ENCODE assay signal across 2 cellular contexts in genomic region chr3:40719660-40720287, GRCh38.
TF ChIP-seq lines count a peak whose summit lies in the region.

No MANE protein-coding gene starts in this region.

TF ChIP-seq in K562, 482 proteins besides CTCF, POLR2A, EP300 and RAD21 (continued from another document and continues in another):
- TF ChIP-seq, protein P1, sequence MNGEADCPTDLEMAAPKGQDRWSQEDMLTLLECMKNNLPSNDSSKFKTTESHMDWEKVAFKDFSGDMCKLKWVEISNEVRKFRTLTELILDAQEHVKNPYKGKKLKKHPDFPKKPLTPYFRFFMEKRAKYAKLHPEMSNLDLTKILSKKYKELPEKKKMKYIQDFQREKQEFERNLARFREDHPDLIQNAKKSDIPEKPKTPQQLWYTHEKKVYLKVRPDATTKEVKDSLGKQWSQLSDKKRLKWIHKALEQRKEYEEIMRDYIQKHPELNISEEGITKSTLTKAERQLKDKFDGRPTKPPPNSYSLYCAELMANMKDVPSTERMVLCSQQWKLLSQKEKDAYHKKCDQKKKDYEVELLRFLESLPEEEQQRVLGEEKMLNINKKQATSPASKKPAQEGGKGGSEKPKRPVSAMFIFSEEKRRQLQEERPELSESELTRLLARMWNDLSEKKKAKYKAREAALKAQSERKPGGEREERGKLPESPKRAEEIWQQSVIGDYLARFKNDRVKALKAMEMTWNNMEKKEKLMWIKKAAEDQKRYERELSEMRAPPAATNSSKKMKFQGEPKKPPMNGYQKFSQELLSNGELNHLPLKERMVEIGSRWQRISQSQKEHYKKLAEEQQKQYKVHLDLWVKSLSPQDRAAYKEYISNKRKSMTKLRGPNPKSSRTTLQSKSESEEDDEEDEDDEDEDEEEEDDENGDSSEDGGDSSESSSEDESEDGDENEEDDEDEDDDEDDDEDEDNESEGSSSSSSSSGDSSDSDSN (IDR thresholded peaks at IDR 0.05; ENCODE audit: borderline replicate concordance in 1 of 2, low read depth in 2 of 2, low read length in 2 of 2), result no peak
- no peak for TF ChIP-seq HDAC8 (tag; IDR thresholded peaks at IDR 0.05)
- no peak for TF ChIP-seq CXXC5 (CRISPR knock-in tag; IDR thresholded peaks at IDR 0.05)
- TF ChIP-seq ZNF655 (CRISPR knock-in tag; IDR thresholded peaks at IDR 0.05), result no peak
- no peak for TF ChIP-seq FOXK1 (CRISPR knock-in tag; IDR thresholded peaks at IDR 0.05; ENCODE audit: borderline replicate concordance)
- TF ChIP-seq, protein P2, sequence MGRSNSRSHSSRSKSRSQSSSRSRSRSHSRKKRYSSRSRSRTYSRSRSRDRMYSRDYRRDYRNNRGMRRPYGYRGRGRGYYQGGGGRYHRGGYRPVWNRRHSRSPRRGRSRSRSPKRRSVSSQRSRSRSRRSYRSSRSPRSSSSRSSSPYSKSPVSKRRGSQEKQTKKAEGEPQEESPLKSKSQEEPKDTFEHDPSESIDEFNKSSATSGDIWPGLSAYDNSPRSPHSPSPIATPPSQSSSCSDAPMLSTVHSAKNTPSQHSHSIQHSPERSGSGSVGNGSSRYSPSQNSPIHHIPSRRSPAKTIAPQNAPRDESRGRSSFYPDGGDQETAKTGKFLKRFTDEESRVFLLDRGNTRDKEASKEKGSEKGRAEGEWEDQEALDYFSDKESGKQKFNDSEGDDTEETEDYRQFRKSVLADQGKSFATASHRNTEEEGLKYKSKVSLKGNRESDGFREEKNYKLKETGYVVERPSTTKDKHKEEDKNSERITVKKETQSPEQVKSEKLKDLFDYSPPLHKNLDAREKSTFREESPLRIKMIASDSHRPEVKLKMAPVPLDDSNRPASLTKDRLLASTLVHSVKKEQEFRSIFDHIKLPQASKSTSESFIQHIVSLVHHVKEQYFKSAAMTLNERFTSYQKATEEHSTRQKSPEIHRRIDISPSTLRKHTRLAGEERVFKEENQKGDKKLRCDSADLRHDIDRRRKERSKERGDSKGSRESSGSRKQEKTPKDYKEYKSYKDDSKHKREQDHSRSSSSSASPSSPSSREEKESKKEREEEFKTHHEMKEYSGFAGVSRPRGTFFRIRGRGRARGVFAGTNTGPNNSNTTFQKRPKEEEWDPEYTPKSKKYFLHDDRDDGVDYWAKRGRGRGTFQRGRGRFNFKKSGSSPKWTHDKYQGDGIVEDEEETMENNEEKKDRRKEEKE (IDR thresholded peaks at IDR 0.05; ENCODE audit: borderline replicate concordance in 1 of 2, control insufficient read depth in 1 of 2, low read depth in 2 of 2, low read length in 1 of 2), result no peak
- 0 out of 2 replicates have a peak, but pooled peaks have one; percentile 11 for TF ChIP-seq ZEB2 (IDR thresholded peaks at IDR 0.05)
- no peak for TF ChIP-seq ILF3 (IDR thresholded peaks at IDR 0.05; ENCODE audit: borderline replicate concordance)
- TF ChIP-seq MCM7 (IDR thresholded peaks at IDR 0.05), result no peak
- no peak for TF ChIP-seq CLOCK (CRISPR knock-in tag; IDR thresholded peaks at IDR 0.05; ENCODE audit: borderline replicate concordance)
- no peak for TF ChIP-seq ZNF146 (CRISPR knock-in tag; IDR thresholded peaks at IDR 0.05; ENCODE audit: unreplicated experiment)
- TF ChIP-seq TAL1 (IDR thresholded peaks at IDR 0.05), result no peak
- TF ChIP-seq, protein P3, sequence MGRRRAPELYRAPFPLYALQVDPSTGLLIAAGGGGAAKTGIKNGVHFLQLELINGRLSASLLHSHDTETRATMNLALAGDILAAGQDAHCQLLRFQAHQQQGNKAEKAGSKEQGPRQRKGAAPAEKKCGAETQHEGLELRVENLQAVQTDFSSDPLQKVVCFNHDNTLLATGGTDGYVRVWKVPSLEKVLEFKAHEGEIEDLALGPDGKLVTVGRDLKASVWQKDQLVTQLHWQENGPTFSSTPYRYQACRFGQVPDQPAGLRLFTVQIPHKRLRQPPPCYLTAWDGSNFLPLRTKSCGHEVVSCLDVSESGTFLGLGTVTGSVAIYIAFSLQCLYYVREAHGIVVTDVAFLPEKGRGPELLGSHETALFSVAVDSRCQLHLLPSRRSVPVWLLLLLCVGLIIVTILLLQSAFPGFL (CRISPR knock-in tag; IDR thresholded peaks at IDR 0.05), result no peak
- TF ChIP-seq HLTF (IDR thresholded peaks at IDR 0.05), result no peak
- TF ChIP-seq ZNF253 (CRISPR knock-in tag; conservative IDR thresholded peaks at IDR 0.05), result no peak
- TF ChIP-seq ZNF354B (CRISPR knock-in tag; IDR thresholded peaks at IDR 0.05), result 0 out of 2 replicates have a peak, but pooled peaks have one; percentile 15

TF ChIP-seq in liver, 16 proteins besides CTCF, POLR2A, EP300 and RAD21 (continued from another document):
- TF ChIP-seq, protein P4, sequence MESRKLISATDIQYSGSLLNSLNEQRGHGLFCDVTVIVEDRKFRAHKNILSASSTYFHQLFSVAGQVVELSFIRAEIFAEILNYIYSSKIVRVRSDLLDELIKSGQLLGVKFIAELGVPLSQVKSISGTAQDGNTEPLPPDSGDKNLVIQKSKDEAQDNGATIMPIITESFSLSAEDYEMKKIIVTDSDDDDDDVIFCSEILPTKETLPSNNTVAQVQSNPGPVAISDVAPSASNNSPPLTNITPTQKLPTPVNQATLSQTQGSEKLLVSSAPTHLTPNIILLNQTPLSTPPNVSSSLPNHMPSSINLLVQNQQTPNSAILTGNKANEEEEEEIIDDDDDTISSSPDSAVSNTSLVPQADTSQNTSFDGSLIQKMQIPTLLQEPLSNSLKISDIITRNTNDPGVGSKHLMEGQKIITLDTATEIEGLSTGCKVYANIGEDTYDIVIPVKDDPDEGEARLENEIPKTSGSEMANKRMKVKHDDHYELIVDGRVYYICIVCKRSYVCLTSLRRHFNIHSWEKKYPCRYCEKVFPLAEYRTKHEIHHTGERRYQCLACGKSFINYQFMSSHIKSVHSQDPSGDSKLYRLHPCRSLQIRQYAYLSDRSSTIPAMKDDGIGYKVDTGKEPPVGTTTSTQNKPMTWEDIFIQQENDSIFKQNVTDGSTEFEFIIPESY (IDR thresholded peaks at IDR 0.05), result no peak
- TF ChIP-seq, protein P5, sequence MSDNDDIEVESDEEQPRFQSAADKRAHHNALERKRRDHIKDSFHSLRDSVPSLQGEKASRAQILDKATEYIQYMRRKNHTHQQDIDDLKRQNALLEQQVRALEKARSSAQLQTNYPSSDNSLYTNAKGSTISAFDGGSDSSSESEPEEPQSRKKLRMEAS (IDR thresholded peaks at IDR 0.05), result no peak
- no peak for TF ChIP-seq GABPA (IDR thresholded peaks at IDR 0.05 in 1 of 2, conservative IDR thresholded peaks at IDR 0.05 in 1 of 2)
- no peak for TF ChIP-seq HNF4G (IDR thresholded peaks at IDR 0.05)
- TF ChIP-seq HNF4A (conservative IDR thresholded peaks at IDR 0.05), result no peak
- TF ChIP-seq ATF3 (IDR thresholded peaks at IDR 0.05), result no peak
